ENCODE assay signal across 8 cellular contexts in genomic region chr12:19131020-19131431, GRCh38. TPM values are rescaled to one million over a fixed set of nuclear protein-coding genes. Genes with fewer than 3 reads are reported as not detected.
A peak's percentile ranks its signal among the peaks of the same experiment; 100 is the strongest.
DNase-seq lines count a peak whose midpoint lies in the region; ATAC-seq and TF ChIP-seq lines count a peak whose summit lies in the region.

No MANE protein-coding gene starts in this region.

- POLR2A ChIA-PET in CD8-positive, alpha-beta memory T cell (lab: Charles Lee): no interaction called here
- POLR2A ChIA-PET in activated CD8-positive, alpha-beta T cell treated with anti-CD3 and anti-CD28 coated beads, Interleukin-2, amount 10 ng/mL, durations not matched to agents 7 days and 5 days (lab: Charles Lee): no interaction called here

- TF ChIP-seq CTCF in glutamatergic neuron (IDR thresholded peaks at IDR 0.05; ENCODE audit: partially characterized antibody, unreplicated experiment): no peak

- peaks cover 0 to 2% of the 10 kb centered on the region in 2 donors for H3K27me3 Mint-ChIP-seq in CD8-positive, alpha-beta memory T cell
- H3K27me3 Mint-ChIP-seq in activated CD8-positive, alpha-beta T cell treated with anti-CD3 and anti-CD28 coated beads, Interleukin-2, amount 10 ng/mL, durations not matched to agents 7 days and 5 days (ENCODE audit: low read depth): peaks cover 36% of the 10 kb centered on the region
- peaks cover 14% of the 10 kb centered on the region for H3K27me3 Mint-ChIP-seq in glutamatergic neuron (ENCODE audit: unreplicated experiment)

- H3K4me3 Mint-ChIP-seq in CD8-positive, alpha-beta memory T cell: peak overlapping the region; percentile 85 to 94 (median 91)
- H3K4me3 Mint-ChIP-seq in activated CD8-positive, alpha-beta T cell treated with anti-CD3 and anti-CD28 coated beads, Interleukin-2, amount 10 ng/mL, durations not matched to agents 7 days and 5 days: peak overlapping the region; percentile 85
- peak overlapping the region; percentile 99 for H3K4me3 Mint-ChIP-seq in glutamatergic neuron (ENCODE audit: unreplicated experiment)

- DNase-seq in CD8-positive, alpha-beta memory T cell: peak in 1 of 5 donors; percentile 1
- peak; percentile 58 for DNase-seq in HS-5 (ENCODE audit: low read depth)
- DNase-seq in activated CD8-positive, alpha-beta T cell treated with anti-CD3 and anti-CD28 coated beads, Interleukin-2, amount 10 ng/mL, durations not matched to agents 7 days and 5 days: no peak
- peak; percentile 16 for DNase-seq in glutamatergic neuron
- peak; percentile 32 for DNase-seq in occipital lobe (lab: John Stamatoyannopoulos, UW)
- DNase-seq in NCI-H526 treated with DMSO at 0.1 percent for 48 hours (lab: John Stamatoyannopoulos, UW): no peak

- H3K4me1 ChIP-seq in CD8-positive, alpha-beta memory T cell (ENCODE audit: insufficient read depth, low read length): peaks cover 7% of the 10 kb centered on the region

- ATAC-seq in activated CD8-positive, alpha-beta T cell treated with anti-CD3 and anti-CD28 coated beads, Interleukin-2, amount 10 ng/mL, durations not matched to agents 7 days and 5 days: no peak
- ATAC-seq in HG03520 (IDR thresholded peaks at IDR 0.05; ENCODE audit: unreplicated experiment) (no peak), GM21717 (IDR thresholded peaks at IDR 0.05; ENCODE audit: unreplicated experiment) (no peak)

- peaks cover 3 to 8% (median 6%) of the 10 kb centered on the region in 3 donors for H3K36me3 Mint-ChIP-seq in CD8-positive, alpha-beta memory T cell
- H3K36me3 Mint-ChIP-seq in activated CD8-positive, alpha-beta T cell treated with anti-CD3 and anti-CD28 coated beads, Interleukin-2, amount 10 ng/mL, durations not matched to agents 7 days and 5 days (ENCODE audit: low read depth): no peaks in the 10 kb centered on the region
- H3K36me3 Mint-ChIP-seq in glutamatergic neuron (ENCODE audit: unreplicated experiment): peaks cover 18% of the 10 kb centered on the region

- CTCF ChIA-PET in CD8-positive, alpha-beta memory T cell (lab: Charles Lee): no interaction called here
- CTCF ChIA-PET in activated CD8-positive, alpha-beta T cell treated with anti-CD3 and anti-CD28 coated beads, Interleukin-2, amount 10 ng/mL, durations not matched to agents 7 days and 5 days (lab: Charles Lee): interaction anchor here (0.8 kb wide), 1 partner anchor 55 kb away, joined by 3 read pairs; no protein-coding TSS in a partner anchor

- no peaks in the 10 kb centered on the region for H3K27me3 ChIP-seq in CD8-positive, alpha-beta memory T cell (ENCODE audit: insufficient read depth, low read length, poor library complexity, severe bottlenecking)

- H3K4me3 ChIP-seq in CD8-positive, alpha-beta memory T cell (ENCODE audit: low read length): peak overlapping the region; percentile 65

- H3K9me3 ChIP-seq in CD8-positive, alpha-beta memory T cell (ENCODE audit: low read length): no peaks in the 10 kb centered on the region

- peak overlapping the region; percentile 17 for H3K27ac ChIP-seq in CD8-positive, alpha-beta memory T cell (ENCODE audit: low read depth, low read length)

- peak overlapping the region; percentile 24 to 91 (median 78) for H3K27ac Mint-ChIP-seq in CD8-positive, alpha-beta memory T cell
- H3K27ac Mint-ChIP-seq in activated CD8-positive, alpha-beta T cell treated with anti-CD3 and anti-CD28 coated beads, Interleukin-2, amount 10 ng/mL, durations not matched to agents 7 days and 5 days: no peak overlapping the region
- peak overlapping the region; percentile 99 for H3K27ac Mint-ChIP-seq in glutamatergic neuron (ENCODE audit: unreplicated experiment)

- peaks cover 19 to 29% (median 22%) of the 10 kb centered on the region in 3 donors for H3K4me1 Mint-ChIP-seq in CD8-positive, alpha-beta memory T cell
- H3K4me1 Mint-ChIP-seq in activated CD8-positive, alpha-beta T cell treated with anti-CD3 and anti-CD28 coated beads, Interleukin-2, amount 10 ng/mL, durations not matched to agents 7 days and 5 days (ENCODE audit: low read depth): peaks cover 16% of the 10 kb centered on the region
- peaks cover 19% of the 10 kb centered on the region for H3K4me1 Mint-ChIP-seq in glutamatergic neuron (ENCODE audit: low read depth, unreplicated experiment)

- H3K36me3 ChIP-seq in CD8-positive, alpha-beta memory T cell (ENCODE audit: insufficient read depth, low read length): no peaks in the 10 kb centered on the region

- H3K9me3 Mint-ChIP-seq in CD8-positive, alpha-beta memory T cell: peaks cover 0 to 15% (median 7%) of the 10 kb centered on the region in 5 donors
- peaks cover 10% of the 10 kb centered on the region for H3K9me3 Mint-ChIP-seq in activated CD8-positive, alpha-beta T cell treated with anti-CD3 and anti-CD28 coated beads, Interleukin-2, amount 10 ng/mL, durations not matched to agents 7 days and 5 days (ENCODE audit: insufficient read depth)
- peaks cover 45% of the 10 kb centered on the region for H3K9me3 Mint-ChIP-seq in glutamatergic neuron (ENCODE audit: unreplicated experiment)

RNA-seq across cellular contexts. Expression of gene PLEKHA5, which starts 1.5 kb away (rescaled TPM):
- total RNA-seq in CD8-positive, alpha-beta memory T cell: 1 to 10 TPM; 5.5 to 5.7 TPM
- polyA plus RNA-seq in CD8-positive, alpha-beta memory T cell: 8.6 TPM
- total RNA-seq in activated CD8-positive, alpha-beta T cell treated with anti-CD3 and anti-CD28 coated beads, Interleukin-2, amount 10 ng/mL, durations not matched to agents 7 days and 5 days: 1 to 10 TPM; 3.4 to 3.7 TPM
- 314 TPM for total RNA-seq in glutamatergic neuron (ENCODE audit: unreplicated experiment)
- total RNA-seq in occipital lobe: 73.6 TPM

Comparison
In these comparisons a context has a peak if more than half of its experiments do, and no peak if none do; other contexts are left out.
1. DNase-seq: peak in HS-5 (single experiment), glutamatergic neuron (single experiment) and occipital lobe (single experiment); none in activated CD8-positive, alpha-beta T cell treated with anti-CD3 and anti-CD28 coated beads, Interleukin-2, amount 10 ng/mL, durations not matched to agents 7 days and 5 days (single experiment) and NCI-H526 treated with DMSO at 0.1 percent for 48 hours (single experiment).
2. RNA of gene PLEKHA5, which starts 1.5 kb away (total RNA-seq): 314 TPM in glutamatergic neuron (single experiment) and 73.6 TPM in occipital lobe (single experiment); 5.5 to 5.7 TPM in CD8-positive, alpha-beta memory T cell and 3.4 to 3.7 TPM in activated CD8-positive, alpha-beta T cell treated with anti-CD3 and anti-CD28 coated beads, Interleukin-2, amount 10 ng/mL, durations not matched to agents 7 days and 5 days; every median in the first group is over 10 times any median in the second.
3. Peak in every context shown above with its lines, with median percentiles within 50 percentile points of each other: H3K4me3 Mint-ChIP-seq.